ENCODE assay signal across 1 cellular context in the genomic region with DNA sequence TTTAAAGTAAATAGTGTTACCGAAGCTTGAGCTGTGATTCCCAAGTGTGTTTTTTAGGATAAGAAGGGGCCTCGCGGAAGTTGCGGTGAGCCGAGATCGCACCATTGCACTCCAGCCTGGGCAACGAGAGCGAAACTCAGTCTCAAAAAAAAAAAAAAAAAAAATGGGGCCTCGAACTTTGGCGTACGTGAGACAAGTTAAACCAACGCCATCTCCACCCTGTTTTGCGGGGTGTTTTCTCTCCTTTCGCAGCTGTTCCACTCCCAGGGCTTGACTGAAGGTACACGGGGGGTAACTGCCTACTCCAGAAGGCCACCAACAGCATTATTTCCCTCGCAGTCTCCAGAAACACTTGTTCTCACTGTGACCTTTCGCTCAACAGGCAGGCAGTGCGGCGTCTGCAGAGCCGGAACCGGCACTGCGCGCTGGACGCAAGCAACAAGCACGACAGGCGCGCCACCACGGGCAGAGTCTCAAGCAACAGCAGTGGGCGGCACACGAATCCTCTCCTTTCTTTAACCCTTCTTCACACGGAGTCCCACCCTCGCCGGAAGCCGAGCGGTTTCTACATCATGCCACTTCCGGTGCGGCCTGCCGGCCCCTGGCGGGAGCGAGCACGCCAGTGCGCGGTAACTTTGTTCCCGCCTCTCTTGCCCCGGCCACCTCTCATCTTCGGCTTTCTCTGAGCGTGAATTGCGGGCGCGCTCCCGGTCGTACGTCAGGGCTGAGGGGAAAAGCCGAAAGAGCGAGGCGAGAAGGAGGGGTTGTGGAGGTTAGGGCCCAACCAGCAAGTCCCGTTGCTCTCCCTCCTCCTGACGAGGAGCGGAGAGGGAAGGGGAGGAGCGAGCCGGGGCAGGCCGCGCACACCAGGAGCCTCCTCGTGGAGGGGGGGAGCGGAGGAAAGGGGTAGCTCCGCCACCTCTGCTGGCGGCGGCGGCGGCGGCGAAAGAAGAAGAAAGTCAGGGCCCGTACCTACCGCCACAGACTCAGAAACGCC.
TF ChIP-seq lines count a peak whose summit lies in the region.

No MANE protein-coding gene starts in this region.

TF ChIP-seq in K562, 482 proteins besides CTCF, POLR2A, EP300 and RAD21 (continued from another document):
- TF ChIP-seq, protein P1, sequence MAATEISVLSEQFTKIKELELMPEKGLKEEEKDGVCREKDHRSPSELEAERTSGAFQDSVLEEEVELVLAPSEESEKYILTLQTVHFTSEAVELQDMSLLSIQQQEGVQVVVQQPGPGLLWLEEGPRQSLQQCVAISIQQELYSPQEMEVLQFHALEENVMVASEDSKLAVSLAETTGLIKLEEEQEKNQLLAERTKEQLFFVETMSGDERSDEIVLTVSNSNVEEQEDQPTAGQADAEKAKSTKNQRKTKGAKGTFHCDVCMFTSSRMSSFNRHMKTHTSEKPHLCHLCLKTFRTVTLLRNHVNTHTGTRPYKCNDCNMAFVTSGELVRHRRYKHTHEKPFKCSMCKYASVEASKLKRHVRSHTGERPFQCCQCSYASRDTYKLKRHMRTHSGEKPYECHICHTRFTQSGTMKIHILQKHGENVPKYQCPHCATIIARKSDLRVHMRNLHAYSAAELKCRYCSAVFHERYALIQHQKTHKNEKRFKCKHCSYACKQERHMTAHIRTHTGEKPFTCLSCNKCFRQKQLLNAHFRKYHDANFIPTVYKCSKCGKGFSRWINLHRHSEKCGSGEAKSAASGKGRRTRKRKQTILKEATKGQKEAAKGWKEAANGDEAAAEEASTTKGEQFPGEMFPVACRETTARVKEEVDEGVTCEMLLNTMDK (IDR thresholded peaks at IDR 0.05; ENCODE audit: borderline replicate concordance, insufficient read depth, low read depth, low read length, poor library complexity, severe bottlenecking) = no peak
- TF ChIP-seq SOX6 (IDR thresholded peaks at IDR 0.05) (no peak; the same call in 1 of the 2 replicates), NCOA6 (IDR thresholded peaks at IDR 0.05) (peak; percentile 95), NCOA4 (IDR thresholded peaks at IDR 0.05; ENCODE audit: partially characterized antibody) (no peak), ATF1 (CRISPR knock-in tag; IDR thresholded peaks at IDR 0.05) (no peak; the same call in 1 of the 2 replicates), ATF1 (tag; IDR thresholded peaks at IDR 0.05) (peak; percentile 86), ZNF764 (CRISPR knock-in tag; IDR thresholded peaks at IDR 0.05; ENCODE audit: low read depth) (no peak), STAT5B (CRISPR knock-in tag; IDR thresholded peaks at IDR 0.05) (no peak), ARID2 (IDR thresholded peaks at IDR 0.05) (peak; percentile 61; the same call in 1 of the 2 replicates), ZBTB7A (IDR thresholded peaks at IDR 0.05; ENCODE audit: borderline replicate concordance, control insufficient read depth, low read depth, low read length) (no peak; the same call in 1 of the 2 replicates), CCNT2 (IDR thresholded peaks at IDR 0.05; ENCODE audit: borderline replicate concordance, extremely low read depth, insufficient read length, low read depth, low read length) (peak; percentile 51), SIRT6 (IDR thresholded peaks at IDR 0.05; ENCODE audit: low read depth, low read length) (no peak), RBM15 (IDR thresholded peaks at IDR 0.05; ENCODE audit: insufficient read depth, low read length) (no peak), BMI1 (IDR thresholded peaks at IDR 0.05; ENCODE audit: low read length) (no peak), BCOR (IDR thresholded peaks at IDR 0.05) (peak; percentile 53), ZNF696 (CRISPR knock-in tag; conservative IDR thresholded peaks at IDR 0.05) (no peak), CC2D1A (IDR thresholded peaks at IDR 0.05) (no peak), RB1 (IDR thresholded peaks at IDR 0.05; ENCODE audit: low read depth) (no peak; the same call in 1 of the 2 replicates), BDP1 (IDR thresholded peaks at IDR 0.05; ENCODE audit: insufficient read depth, insufficient read length) (no peak), ESRRA (IDR thresholded peaks at IDR 0.05; ENCODE audit: borderline replicate concordance, low read depth) (peak; percentile 78), POU5F1 (IDR thresholded peaks at IDR 0.05; ENCODE audit: borderline replicate concordance, low read depth, low read length, partially characterized antibody) (no peak), ZSCAN32 (CRISPR knock-in tag; IDR thresholded peaks at IDR 0.05) (peak; percentile 42; the same call in 1 of the 2 replicates)
- TF ChIP-seq, protein P2, sequence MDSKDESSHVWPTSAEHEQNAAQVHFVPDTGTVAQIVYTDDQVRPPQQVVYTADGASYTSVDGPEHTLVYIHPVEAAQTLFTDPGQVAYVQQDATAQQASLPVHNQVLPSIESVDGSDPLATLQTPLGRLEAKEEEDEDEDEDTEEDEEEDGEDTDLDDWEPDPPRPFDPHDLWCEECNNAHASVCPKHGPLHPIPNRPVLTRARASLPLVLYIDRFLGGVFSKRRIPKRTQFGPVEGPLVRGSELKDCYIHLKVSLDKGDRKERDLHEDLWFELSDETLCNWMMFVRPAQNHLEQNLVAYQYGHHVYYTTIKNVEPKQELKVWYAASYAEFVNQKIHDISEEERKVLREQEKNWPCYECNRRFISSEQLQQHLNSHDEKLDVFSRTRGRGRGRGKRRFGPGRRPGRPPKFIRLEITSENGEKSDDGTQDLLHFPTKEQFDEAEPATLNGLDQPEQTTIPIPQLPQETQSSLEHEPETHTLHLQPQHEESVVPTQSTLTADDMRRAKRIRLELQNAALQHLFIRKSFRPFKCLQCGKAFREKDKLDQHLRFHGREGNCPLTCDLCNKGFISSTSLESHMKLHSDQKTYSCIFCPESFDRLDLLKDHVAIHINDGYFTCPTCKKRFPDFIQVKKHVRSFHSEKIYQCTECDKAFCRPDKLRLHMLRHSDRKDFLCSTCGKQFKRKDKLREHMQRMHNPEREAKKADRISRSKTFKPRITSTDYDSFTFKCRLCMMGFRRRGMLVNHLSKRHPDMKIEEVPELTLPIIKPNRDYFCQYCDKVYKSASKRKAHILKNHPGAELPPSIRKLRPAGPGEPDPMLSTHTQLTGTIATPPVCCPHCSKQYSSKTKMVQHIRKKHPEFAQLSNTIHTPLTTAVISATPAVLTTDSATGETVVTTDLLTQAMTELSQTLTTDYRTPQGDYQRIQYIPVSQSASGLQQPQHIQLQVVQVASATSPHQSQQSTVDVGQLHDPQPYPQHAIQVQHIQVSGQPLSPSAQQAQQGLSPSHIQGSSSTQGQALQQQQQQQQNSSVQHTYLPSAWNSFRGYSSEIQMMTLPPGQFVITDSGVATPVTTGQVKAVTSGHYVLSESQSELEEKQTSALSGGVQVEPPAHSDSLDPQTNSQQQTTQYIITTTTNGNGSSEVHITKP (IDR thresholded peaks at IDR 0.05; ENCODE audit: partially characterized antibody) = peak; percentile 89
- TF ChIP-seq, protein P3, sequence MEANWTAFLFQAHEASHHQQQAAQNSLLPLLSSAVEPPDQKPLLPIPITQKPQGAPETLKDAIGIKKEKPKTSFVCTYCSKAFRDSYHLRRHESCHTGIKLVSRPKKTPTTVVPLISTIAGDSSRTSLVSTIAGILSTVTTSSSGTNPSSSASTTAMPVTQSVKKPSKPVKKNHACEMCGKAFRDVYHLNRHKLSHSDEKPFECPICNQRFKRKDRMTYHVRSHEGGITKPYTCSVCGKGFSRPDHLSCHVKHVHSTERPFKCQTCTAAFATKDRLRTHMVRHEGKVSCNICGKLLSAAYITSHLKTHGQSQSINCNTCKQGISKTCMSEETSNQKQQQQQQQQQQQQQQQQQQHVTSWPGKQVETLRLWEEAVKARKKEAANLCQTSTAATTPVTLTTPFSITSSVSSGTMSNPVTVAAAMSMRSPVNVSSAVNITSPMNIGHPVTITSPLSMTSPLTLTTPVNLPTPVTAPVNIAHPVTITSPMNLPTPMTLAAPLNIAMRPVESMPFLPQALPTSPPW (CRISPR knock-in tag; IDR thresholded peaks at IDR 0.05) = peak; percentile 95
- TF ChIP-seq, protein P4, sequence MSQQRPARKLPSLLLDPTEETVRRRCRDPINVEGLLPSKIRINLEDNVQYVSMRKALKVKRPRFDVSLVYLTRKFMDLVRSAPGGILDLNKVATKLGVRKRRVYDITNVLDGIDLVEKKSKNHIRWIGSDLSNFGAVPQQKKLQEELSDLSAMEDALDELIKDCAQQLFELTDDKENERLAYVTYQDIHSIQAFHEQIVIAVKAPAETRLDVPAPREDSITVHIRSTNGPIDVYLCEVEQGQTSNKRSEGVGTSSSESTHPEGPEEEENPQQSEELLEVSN (IDR thresholded peaks at IDR 0.05; ENCODE audit: borderline replicate concordance in 1 of 2, extremely low read depth in 1 of 2, insufficient read depth in 1 of 2, insufficient read length in 1 of 2, low read depth in 1 of 2, low read length in 1 of 2, poor library complexity in 1 of 2, severe bottlenecking in 1 of 2) = peak; percentile 35 to 41
- TF ChIP-seq, protein P5, sequence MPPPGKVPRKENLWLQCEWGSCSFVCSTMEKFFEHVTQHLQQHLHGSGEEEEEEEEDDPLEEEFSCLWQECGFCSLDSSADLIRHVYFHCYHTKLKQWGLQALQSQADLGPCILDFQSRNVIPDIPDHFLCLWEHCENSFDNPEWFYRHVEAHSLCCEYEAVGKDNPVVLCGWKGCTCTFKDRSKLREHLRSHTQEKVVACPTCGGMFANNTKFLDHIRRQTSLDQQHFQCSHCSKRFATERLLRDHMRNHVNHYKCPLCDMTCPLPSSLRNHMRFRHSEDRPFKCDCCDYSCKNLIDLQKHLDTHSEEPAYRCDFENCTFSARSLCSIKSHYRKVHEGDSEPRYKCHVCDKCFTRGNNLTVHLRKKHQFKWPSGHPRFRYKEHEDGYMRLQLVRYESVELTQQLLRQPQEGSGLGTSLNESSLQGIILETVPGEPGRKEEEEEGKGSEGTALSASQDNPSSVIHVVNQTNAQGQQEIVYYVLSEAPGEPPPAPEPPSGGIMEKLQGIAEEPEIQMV (tag; conservative IDR thresholded peaks at IDR 0.05; ENCODE audit: low read depth) = no peak
- TF ChIP-seq, protein P6, sequence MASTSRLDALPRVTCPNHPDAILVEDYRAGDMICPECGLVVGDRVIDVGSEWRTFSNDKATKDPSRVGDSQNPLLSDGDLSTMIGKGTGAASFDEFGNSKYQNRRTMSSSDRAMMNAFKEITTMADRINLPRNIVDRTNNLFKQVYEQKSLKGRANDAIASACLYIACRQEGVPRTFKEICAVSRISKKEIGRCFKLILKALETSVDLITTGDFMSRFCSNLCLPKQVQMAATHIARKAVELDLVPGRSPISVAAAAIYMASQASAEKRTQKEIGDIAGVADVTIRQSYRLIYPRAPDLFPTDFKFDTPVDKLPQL (IDR thresholded peaks at IDR 0.05; ENCODE audit: extremely low read depth, insufficient read length) = no peak
- TF ChIP-seq, protein P7, sequence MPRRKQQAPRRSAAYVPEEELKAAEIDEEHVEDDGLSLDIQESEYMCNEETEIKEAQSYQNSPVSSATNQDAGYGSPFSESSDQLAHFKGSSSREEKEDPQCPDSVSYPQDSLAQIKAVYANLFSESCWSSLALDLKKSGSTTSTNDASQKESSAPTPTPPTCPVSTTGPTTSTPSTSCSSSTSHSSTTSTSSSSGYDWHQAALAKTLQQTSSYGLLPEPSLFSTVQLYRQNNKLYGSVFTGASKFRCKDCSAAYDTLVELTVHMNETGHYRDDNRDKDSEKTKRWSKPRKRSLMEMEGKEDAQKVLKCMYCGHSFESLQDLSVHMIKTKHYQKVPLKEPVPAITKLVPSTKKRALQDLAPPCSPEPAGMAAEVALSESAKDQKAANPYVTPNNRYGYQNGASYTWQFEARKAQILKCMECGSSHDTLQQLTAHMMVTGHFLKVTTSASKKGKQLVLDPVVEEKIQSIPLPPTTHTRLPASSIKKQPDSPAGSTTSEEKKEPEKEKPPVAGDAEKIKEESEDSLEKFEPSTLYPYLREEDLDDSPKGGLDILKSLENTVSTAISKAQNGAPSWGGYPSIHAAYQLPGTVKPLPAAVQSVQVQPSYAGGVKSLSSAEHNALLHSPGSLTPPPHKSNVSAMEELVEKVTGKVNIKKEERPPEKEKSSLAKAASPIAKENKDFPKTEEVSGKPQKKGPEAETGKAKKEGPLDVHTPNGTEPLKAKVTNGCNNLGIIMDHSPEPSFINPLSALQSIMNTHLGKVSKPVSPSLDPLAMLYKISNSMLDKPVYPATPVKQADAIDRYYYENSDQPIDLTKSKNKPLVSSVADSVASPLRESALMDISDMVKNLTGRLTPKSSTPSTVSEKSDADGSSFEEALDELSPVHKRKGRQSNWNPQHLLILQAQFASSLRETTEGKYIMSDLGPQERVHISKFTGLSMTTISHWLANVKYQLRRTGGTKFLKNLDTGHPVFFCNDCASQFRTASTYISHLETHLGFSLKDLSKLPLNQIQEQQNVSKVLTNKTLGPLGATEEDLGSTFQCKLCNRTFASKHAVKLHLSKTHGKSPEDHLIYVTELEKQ (CRISPR knock-in tag; IDR thresholded peaks at IDR 0.05) = no peak
